ENCODE assay signal across 22 cellular contexts in the genomic region with DNA sequence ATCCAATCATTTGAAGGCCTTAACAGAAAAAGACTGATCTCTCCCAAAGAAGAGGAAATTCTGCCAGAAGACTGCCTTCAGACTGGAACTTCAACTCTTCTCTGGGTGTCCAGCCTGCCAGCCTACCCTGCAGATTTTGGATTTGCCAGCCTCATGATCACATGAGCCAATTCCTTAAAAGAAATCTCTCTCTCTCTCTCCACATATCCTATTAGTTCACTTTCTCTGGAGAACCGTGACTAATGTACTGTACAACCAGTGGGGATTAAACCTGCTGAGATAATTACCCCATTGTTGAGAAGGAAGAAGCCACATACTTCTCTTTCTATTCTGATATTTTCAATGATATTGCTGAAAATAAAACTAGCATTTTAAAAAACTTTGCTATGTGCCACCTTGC.
"Had no signal": no experiment of that assay in that cellular context is flagged by ENCODE, and none has a peak within 500 bp of the region (broad histone marks: within the 10 kb centered on the region; RNA-seq: fewer than 3 reads in every experiment).

No MANE protein-coding gene starts in this region.

- H3K4me3 ChIP-seq: dorsolateral prefrontal cortex, gastrocnemius medialis, heart right ventricle, psoas muscle, spleen, testis, tibial nerve, upper lobe of right lung, vagina had no signal

- H3K9me3 ChIP-seq: gastrocnemius medialis, psoas muscle, spleen, testis, tibial nerve, upper lobe of right lung, vagina had no signal

- DNase-seq: cortex of kidney; dorsolateral prefrontal cortex; effector memory CD4-positive, alpha-beta T cell; gastrocnemius medialis; heart right ventricle; hypothalamus; kidney glomerular epithelial cell; mammary epithelial cell; psoas muscle; retina; spleen; stimulated activated CD4-positive, alpha-beta T cell treated with anti-CD3 and anti-CD28 coated beads, Interleukin-15, amount 100 ng/mL, for 24 hours; stimulated activated CD4-positive, alpha-beta T cell treated with anti-CD3 and anti-CD28 coated beads, Interleukin-1b, Interleukin-23, amount 100 ng/mL, for 48 hours; stimulated activated CD4-positive, alpha-beta T cell treated with anti-CD3 and anti-CD28 coated beads, Interleukin-4, amount 100 ng/mL, for 4 hours; stimulated activated naive B cell treated with anti-CD40 and anti-IgM and Interleukin-4, amounts not matched to agents 10 μg/mL and 1 μg/mL and 100 μg/mL, for 72 hours; stimulated activated naive CD8-positive, alpha-beta T cell treated with anti-CD3 and anti-CD28 coated beads, Interleukin-15, amount 100 ng/mL, for 72 hours; testis; upper lobe of right lung had no signal

- H3K4me1 ChIP-seq: gastrocnemius medialis, heart right ventricle, psoas muscle, spleen, testis, tibial nerve, upper lobe of right lung, vagina had no signal

- H3K36me3 ChIP-seq: gastrocnemius medialis, heart right ventricle, spleen, tibial nerve, upper lobe of right lung, vagina had no signal

- ATAC-seq: esophagus mucosa; gastrocnemius medialis; heart right ventricle; psoas muscle; sciatic nerve; stimulated activated naive B cell treated with anti-CD40 and anti-IgM and Interleukin-4, amounts not matched to agents 10 μg/mL and 1 μg/mL and 100 μg/mL, for 72 hours; stimulated activated naive CD8-positive, alpha-beta T cell treated with anti-CD3 and anti-CD28 coated beads, Interleukin-15, amount 100 ng/mL, for 72 hours; upper lobe of right lung had no signal
